In genomic region chr15:39431371-39431770, GRCh38 we compare ENCODE assay signal across 20 cellular contexts.
"Had no signal": no experiment of that assay in that cellular context is flagged by ENCODE, and none has a peak within 500 bp of the region (broad histone marks: within the 10 kb centered on the region; RNA-seq: fewer than 3 reads in every experiment).

No MANE protein-coding gene starts in this region.

- ATAC-seq: activated naive CD4-positive, alpha-beta T cell treated with anti-CD3 and anti-CD28 coated beads, Interleukin-2, amount 50 U/mL, for 72 hours; activated T-cell treated with anti-CD3 and anti-CD28 coated beads, Interleukin-2, amount 50 U/mL, for 72 hours; effector memory CD8-positive, alpha-beta T cell; left lung; naive thymus-derived CD8-positive, alpha-beta T cell; stimulated activated memory B cell treated with anti-CD40 and anti-IgM and Interleukin-4, amounts not matched to agents 10 μg/mL and 1 μg/mL and 100 μg/mL, for 72 hours; T-helper 17 cell had no signal

- H3K27ac Mint-ChIP-seq: activated CD4-positive, alpha-beta T cell treated with anti-CD3 and anti-CD28 coated beads, Interleukin-2, amount 10 ng/mL, durations not matched to agents 7 days and 5 days; activated naive CD4-positive, alpha-beta T cell treated with anti-CD3 and anti-CD28 coated beads, Interleukin-2, amount 50 U/mL, for 72 hours; activated T-cell treated with anti-CD3 and anti-CD28 coated beads, Interleukin-2, amount 50 U/mL, for 72 hours; effector memory CD8-positive, alpha-beta T cell; memory B cell; stimulated activated memory B cell treated with anti-CD40 and anti-IgM and Interleukin-4, amounts not matched to agents 10 μg/mL and 1 μg/mL and 100 μg/mL, for 72 hours; T-helper 17 cell; type B pancreatic cell had no signal

- H3K4me1 Mint-ChIP-seq: memory B cell had no signal

- H3K27ac ChIP-seq: epithelial cell of prostate, hepatocyte, left lung, neutrophil had no signal

- H3K36me3 Mint-ChIP-seq: activated naive CD4-positive, alpha-beta T cell treated with anti-CD3 and anti-CD28 coated beads, Interleukin-2, amount 50 U/mL, for 72 hours; memory B cell; naive thymus-derived CD8-positive, alpha-beta T cell; stimulated activated memory B cell treated with anti-CD40 and anti-IgM and Interleukin-4, amounts not matched to agents 10 μg/mL and 1 μg/mL and 100 μg/mL, for 72 hours; type B pancreatic cell had no signal

- H3K9me3 ChIP-seq: breast epithelium, left lung, neutrophil had no signal

- H3K4me1 ChIP-seq: breast epithelium had no signal

- H2AFZ ChIP-seq: hepatocyte had no signal

- H3K79me2 ChIP-seq: hepatocyte had no signal

- DNase-seq: activated CD4-positive, alpha-beta T cell treated with anti-CD3 and anti-CD28 coated beads, Interleukin-2, amount 10 ng/mL, durations not matched to agents 7 days and 5 days; activated CD8-positive, alpha-beta memory T cell treated with anti-CD3 and anti-CD28 coated beads, Interleukin-2, amount 50 U/mL, for 48 hours; activated gamma-delta T cell; activated T-cell treated with anti-CD3 and anti-CD28 coated beads, Interleukin-2, amount 50 U/mL, for 72 hours; amygdala; dermis blood vessel endothelial cell; effector memory CD8-positive, alpha-beta T cell; kidney; left lung; naive thymus-derived CD8-positive, alpha-beta T cell; stimulated activated CD4-positive, alpha-beta T cell treated with anti-CD3 and anti-CD28 coated beads, Interleukin-2, amount 100 ng/mL, for 48 hours; T-helper 17 cell had no signal

- H3K36me3 ChIP-seq: breast epithelium, left lung, neutrophil had no signal

- H3K4me3 ChIP-seq: breast epithelium, hepatocyte, left lung had no signal

- H3K4me2 ChIP-seq: hepatocyte had no signal

- H3K9me3 Mint-ChIP-seq: activated CD4-positive, alpha-beta T cell treated with anti-CD3 and anti-CD28 coated beads, Interleukin-2, amount 10 ng/mL, durations not matched to agents 7 days and 5 days; activated naive CD4-positive, alpha-beta T cell treated with anti-CD3 and anti-CD28 coated beads, Interleukin-2, amount 50 U/mL, for 72 hours; activated T-cell treated with anti-CD3 and anti-CD28 coated beads, Interleukin-2, amount 50 U/mL, for 72 hours; effector memory CD8-positive, alpha-beta T cell; memory B cell; stimulated activated memory B cell treated with anti-CD40 and anti-IgM and Interleukin-4, amounts not matched to agents 10 μg/mL and 1 μg/mL and 100 μg/mL, for 72 hours had no signal

- H3K4me3 Mint-ChIP-seq: activated CD4-positive, alpha-beta T cell treated with anti-CD3 and anti-CD28 coated beads, Interleukin-2, amount 10 ng/mL, durations not matched to agents 7 days and 5 days; activated T-cell treated with anti-CD3 and anti-CD28 coated beads, Interleukin-2, amount 50 U/mL, for 72 hours; effector memory CD8-positive, alpha-beta T cell; memory B cell; naive thymus-derived CD8-positive, alpha-beta T cell; stimulated activated memory B cell treated with anti-CD40 and anti-IgM and Interleukin-4, amounts not matched to agents 10 μg/mL and 1 μg/mL and 100 μg/mL, for 72 hours; T-helper 17 cell; type B pancreatic cell had no signal

- H3K27me3 ChIP-seq: breast epithelium, hepatocyte, left lung, neutrophil had no signal
